1 cellular context compared by ENCODE assay signal in the genomic region with DNA sequence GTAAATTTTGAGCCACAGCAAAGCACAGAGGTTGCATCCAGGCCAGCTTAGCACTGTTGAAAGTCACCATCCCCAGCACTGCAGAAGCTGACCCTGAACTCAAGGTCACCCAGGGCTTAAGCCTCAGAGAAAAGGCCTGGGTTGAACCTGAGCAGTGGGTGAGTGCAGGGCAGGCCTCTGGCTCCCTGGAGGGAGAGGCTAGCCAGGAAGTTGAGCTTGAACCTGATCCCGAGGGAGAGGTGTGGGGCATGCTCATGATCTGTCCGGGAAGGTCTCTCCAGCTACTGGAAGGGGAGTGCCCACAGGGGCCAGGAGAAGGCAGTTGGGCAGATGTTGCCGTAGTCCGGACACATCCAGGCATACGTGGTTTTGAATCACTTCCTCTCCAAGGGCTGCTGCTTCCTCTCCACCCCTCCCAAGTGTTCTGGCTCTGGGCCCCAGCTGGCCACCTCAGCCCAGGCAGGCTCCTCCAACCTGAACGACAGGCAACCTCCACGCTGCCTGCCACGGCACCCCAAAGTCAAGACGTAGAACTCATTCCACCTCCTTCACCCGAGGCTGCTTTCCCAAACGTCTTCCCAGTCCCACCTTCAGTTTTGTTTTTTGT.
TF ChIP-seq lines count a peak whose summit lies in the region.

No MANE protein-coding gene starts in this region.

TF ChIP-seq in H1, 55 proteins besides CTCF, POLR2A, EP300 and RAD21:
- TF ChIP-seq CREB1 (IDR thresholded peaks at IDR 0.05), result no peak
- no peak for TF ChIP-seq SIRT6 (IDR thresholded peaks at IDR 0.05; ENCODE audit: low read length)
- TF ChIP-seq KDM1A (IDR thresholded peaks at IDR 0.05; ENCODE audit: borderline replicate concordance, low read length), result no peak
- TF ChIP-seq BACH1 (IDR thresholded peaks at IDR 0.05; ENCODE audit: low read length), result no peak
- TF ChIP-seq POLR2AphosphoS5 (IDR thresholded peaks at IDR 0.05; ENCODE audit: low read depth, low read length), result peak; percentile 83
- no peak for TF ChIP-seq GTF2F1 (IDR thresholded peaks at IDR 0.05; ENCODE audit: borderline replicate concordance, low read depth, low read length)
TF ChIP-seq in H1: peak in this region for 1.
